Comparison of ENCODE assay signal across 26 cellular contexts in the genomic region with DNA sequence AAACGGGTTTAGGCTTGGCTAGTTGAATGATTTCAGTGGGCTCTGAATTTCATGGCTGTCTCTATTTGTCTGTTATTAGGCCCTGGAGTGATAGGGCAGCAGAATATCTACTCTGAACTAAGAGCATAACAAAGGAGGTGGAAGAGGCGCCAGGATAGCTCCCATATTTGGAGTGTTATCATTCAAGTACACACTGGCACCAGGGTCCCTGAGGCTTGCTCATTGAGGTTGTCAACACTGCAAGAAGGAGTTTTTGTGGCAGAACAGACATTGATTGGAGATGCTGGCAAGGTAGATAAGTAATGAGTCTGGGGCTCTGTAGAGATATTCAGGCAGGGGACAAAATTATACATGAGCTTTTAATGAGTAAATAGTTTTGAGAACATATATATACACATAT.
DNase-seq lines count a peak whose midpoint lies in the region; ATAC-seq, FAIRE-seq and TF ChIP-seq lines count a peak whose summit lies in the region.
"Had no signal": no experiment of that assay in that cellular context is flagged by ENCODE, and none has a peak within 500 bp of the region (broad histone marks: within the 10 kb centered on the region; RNA-seq: fewer than 3 reads in every experiment).

No MANE protein-coding gene starts in this region.

- H3K36me3 ChIP-seq in GM23338 (ENCODE audit: insufficient read depth): no peaks in the 10 kb centered on the region; the same call in 1 of the 2 replicates
- H3K36me3 ChIP-seq: BE2C, spleen, tibial artery had no signal

- FAIRE-seq in GM12892 (lab: Jason Lieb, UNC): no peak
- FAIRE-seq: A549 had no signal

- H3K4me3 Mint-ChIP-seq in GM23338: no peak overlapping the region
- H3K4me3 Mint-ChIP-seq in memory B cell: no peak overlapping the region
- H3K4me3 Mint-ChIP-seq: HFFc6; stimulated activated naive CD8-positive, alpha-beta T cell treated with anti-CD3 and anti-CD28 coated beads, Interleukin-15, Interleukin-2, amounts not matched to agents 100 ng/mL and 50 ng/mL, for 24 hours had no signal

- no peaks in the 10 kb centered on the region for H3K9me2 ChIP-seq in GM23338 (ENCODE audit: insufficient read depth)

- H3K4me2 ChIP-seq in GM23338: no peak overlapping the region
- H3K4me2 ChIP-seq: A549, KMS-11 had no signal

- H3K4me1 ChIP-seq in GM23338 (ENCODE audit: insufficient read depth): no peaks in the 10 kb centered on the region
- H3K4me1 ChIP-seq: A549, BE2C, tibial artery had no signal

- H3K9me3 Mint-ChIP-seq in GM23338 (peaks cover 79% of the 10 kb centered on the region), memory B cell (no peaks in the 10 kb centered on the region)
- H3K9me3 Mint-ChIP-seq: stimulated activated naive CD8-positive, alpha-beta T cell treated with anti-CD3 and anti-CD28 coated beads, Interleukin-15, Interleukin-2, amounts not matched to agents 100 ng/mL and 50 ng/mL, for 24 hours had no signal

- no peak for TF ChIP-seq POLR2A in GM12892 (IDR thresholded peaks at IDR 0.05; ENCODE audit: low read depth, low read length)

- no peak overlapping the region for H3K27ac ChIP-seq in GM23338 (ENCODE audit: low read depth)
- H3K27ac ChIP-seq: A549, KMS-11, spleen, tibial artery had no signal

- TF ChIP-seq CTCF in GM23338 (conservative IDR thresholded peaks at IDR 0.05; ENCODE audit: low read depth in 2 of 2): no peak

- no peaks in the 10 kb centered on the region for H3K27me3 Mint-ChIP-seq in GM23338 (ENCODE audit: insufficient read depth, low read depth, poor library complexity)
- no peaks in the 10 kb centered on the region for H3K27me3 Mint-ChIP-seq in memory B cell
- H3K27me3 Mint-ChIP-seq: stimulated activated naive CD8-positive, alpha-beta T cell treated with anti-CD3 and anti-CD28 coated beads, Interleukin-15, Interleukin-2, amounts not matched to agents 100 ng/mL and 50 ng/mL, for 24 hours had no signal

- H3K4me1 Mint-ChIP-seq in GM23338 (no peaks in the 10 kb centered on the region), memory B cell (peaks cover 20% of the 10 kb centered on the region)

- DNase-seq in NCI-H82 (lab: John Stamatoyannopoulos, UW) (peak; percentile 9), NCI-H82 treated with DMSO at 0.1 percent for 48 hours (lab: John Stamatoyannopoulos, UW; ENCODE audit: unreplicated experiment) (no peak), GM23338 (ENCODE audit: low spot score) (no peak), OCI-M1 (lab: John Stamatoyannopoulos, UW) (peak; percentile 26), memory B cell (ENCODE audit: low spot score in 2 of 2) (no peak), GM12892 (ENCODE audit: insufficient read length) (no peak), germinal center (ENCODE audit: low spot score) (no peak)
- DNase-seq: activated CD4-positive, alpha-beta T cell treated with anti-CD3 and anti-CD28 coated beads, Interleukin-2, amount 50 U/mL, for 4 hours; activated effector memory CD4-positive, alpha-beta T cell treated with anti-CD3 and anti-CD28 coated beads, Interleukin-2, amount 50 U/mL, for 16 hours; activated T-cell treated with anti-CD3 and anti-CD28 coated beads for 4 hours; BE2C; Calu3; cortex of kidney; HFFc6; kidney; NCI-H2107; NCI-H510A; occipital lobe; SHP77 treated with DMSO at 0.1 percent for 48 hours; spleen; stimulated activated CD4-positive, alpha-beta T cell treated with anti-CD3 and anti-CD28 coated beads, Interleukin-4, amount 100 ng/mL, for 4 hours; tibial artery had no signal

- H2AFZ ChIP-seq in GM23338: peak overlapping the region; percentile 63; the same call in 1 of the 2 replicates

- no peaks in the 10 kb centered on the region for H3K27me3 ChIP-seq in GM23338 (ENCODE audit: insufficient read depth)
- H3K27me3 ChIP-seq: BE2C, spleen, tibial artery had no signal

- H3F3A ChIP-seq in GM23338 (replicated peaks; ENCODE audit: low read depth): no peaks in the 10 kb centered on the region

- H3K36me3 Mint-ChIP-seq in GM23338 (ENCODE audit: low read depth) (peaks cover 3% of the 10 kb centered on the region; the same call in 1 of the 3 replicates), memory B cell (no peaks in the 10 kb centered on the region)

- H4K20me1 ChIP-seq in GM23338 (replicated peaks; ENCODE audit: insufficient read depth): no peaks in the 10 kb centered on the region

- no peak overlapping the region for H3K27ac Mint-ChIP-seq in GM23338
- H3K27ac Mint-ChIP-seq in memory B cell: peak overlapping the region; percentile 9
- H3K27ac Mint-ChIP-seq: HFFc6; stimulated activated naive CD8-positive, alpha-beta T cell treated with anti-CD3 and anti-CD28 coated beads, Interleukin-15, Interleukin-2, amounts not matched to agents 100 ng/mL and 50 ng/mL, for 24 hours had no signal

- no peaks in the 10 kb centered on the region for H3K79me2 ChIP-seq in GM23338 (replicated peaks; ENCODE audit: insufficient read depth)

- no peak for ATAC-seq in GM23338
- ATAC-seq in memory B cell (ENCODE audit: low read depth): no peak
- no peak for ATAC-seq in GM19023 (IDR thresholded peaks at IDR 0.05; ENCODE audit: unreplicated experiment)
- ATAC-seq: A549 had no signal

- no peak overlapping the region for H3K4me3 ChIP-seq in GM23338
- H3K4me3 ChIP-seq: A549, spleen, tibial artery had no signal

TF ChIP-seq in GM23338, 12 proteins besides CTCF, POLR2A, EP300 and RAD21 (continues in another document):
- TF ChIP-seq ZNF114 (CRISPR knock-in tag; IDR thresholded peaks at IDR 0.05): no peak
- no peak for TF ChIP-seq EZH2phosphoT487 (IDR thresholded peaks at IDR 0.05; ENCODE audit: unreplicated experiment)
- TF ChIP-seq, protein P1, sequence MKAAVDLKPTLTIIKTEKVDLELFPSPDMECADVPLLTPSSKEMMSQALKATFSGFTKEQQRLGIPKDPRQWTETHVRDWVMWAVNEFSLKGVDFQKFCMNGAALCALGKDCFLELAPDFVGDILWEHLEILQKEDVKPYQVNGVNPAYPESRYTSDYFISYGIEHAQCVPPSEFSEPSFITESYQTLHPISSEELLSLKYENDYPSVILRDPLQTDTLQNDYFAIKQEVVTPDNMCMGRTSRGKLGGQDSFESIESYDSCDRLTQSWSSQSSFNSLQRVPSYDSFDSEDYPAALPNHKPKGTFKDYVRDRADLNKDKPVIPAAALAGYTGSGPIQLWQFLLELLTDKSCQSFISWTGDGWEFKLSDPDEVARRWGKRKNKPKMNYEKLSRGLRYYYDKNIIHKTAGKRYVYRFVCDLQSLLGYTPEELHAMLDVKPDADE (IDR thresholded peaks at IDR 0.05): no peak
- TF ChIP-seq CREB1 (CRISPR knock-in tag; IDR thresholded peaks at IDR 0.05; ENCODE audit: low read depth): no peak
- TF ChIP-seq, protein P2, sequence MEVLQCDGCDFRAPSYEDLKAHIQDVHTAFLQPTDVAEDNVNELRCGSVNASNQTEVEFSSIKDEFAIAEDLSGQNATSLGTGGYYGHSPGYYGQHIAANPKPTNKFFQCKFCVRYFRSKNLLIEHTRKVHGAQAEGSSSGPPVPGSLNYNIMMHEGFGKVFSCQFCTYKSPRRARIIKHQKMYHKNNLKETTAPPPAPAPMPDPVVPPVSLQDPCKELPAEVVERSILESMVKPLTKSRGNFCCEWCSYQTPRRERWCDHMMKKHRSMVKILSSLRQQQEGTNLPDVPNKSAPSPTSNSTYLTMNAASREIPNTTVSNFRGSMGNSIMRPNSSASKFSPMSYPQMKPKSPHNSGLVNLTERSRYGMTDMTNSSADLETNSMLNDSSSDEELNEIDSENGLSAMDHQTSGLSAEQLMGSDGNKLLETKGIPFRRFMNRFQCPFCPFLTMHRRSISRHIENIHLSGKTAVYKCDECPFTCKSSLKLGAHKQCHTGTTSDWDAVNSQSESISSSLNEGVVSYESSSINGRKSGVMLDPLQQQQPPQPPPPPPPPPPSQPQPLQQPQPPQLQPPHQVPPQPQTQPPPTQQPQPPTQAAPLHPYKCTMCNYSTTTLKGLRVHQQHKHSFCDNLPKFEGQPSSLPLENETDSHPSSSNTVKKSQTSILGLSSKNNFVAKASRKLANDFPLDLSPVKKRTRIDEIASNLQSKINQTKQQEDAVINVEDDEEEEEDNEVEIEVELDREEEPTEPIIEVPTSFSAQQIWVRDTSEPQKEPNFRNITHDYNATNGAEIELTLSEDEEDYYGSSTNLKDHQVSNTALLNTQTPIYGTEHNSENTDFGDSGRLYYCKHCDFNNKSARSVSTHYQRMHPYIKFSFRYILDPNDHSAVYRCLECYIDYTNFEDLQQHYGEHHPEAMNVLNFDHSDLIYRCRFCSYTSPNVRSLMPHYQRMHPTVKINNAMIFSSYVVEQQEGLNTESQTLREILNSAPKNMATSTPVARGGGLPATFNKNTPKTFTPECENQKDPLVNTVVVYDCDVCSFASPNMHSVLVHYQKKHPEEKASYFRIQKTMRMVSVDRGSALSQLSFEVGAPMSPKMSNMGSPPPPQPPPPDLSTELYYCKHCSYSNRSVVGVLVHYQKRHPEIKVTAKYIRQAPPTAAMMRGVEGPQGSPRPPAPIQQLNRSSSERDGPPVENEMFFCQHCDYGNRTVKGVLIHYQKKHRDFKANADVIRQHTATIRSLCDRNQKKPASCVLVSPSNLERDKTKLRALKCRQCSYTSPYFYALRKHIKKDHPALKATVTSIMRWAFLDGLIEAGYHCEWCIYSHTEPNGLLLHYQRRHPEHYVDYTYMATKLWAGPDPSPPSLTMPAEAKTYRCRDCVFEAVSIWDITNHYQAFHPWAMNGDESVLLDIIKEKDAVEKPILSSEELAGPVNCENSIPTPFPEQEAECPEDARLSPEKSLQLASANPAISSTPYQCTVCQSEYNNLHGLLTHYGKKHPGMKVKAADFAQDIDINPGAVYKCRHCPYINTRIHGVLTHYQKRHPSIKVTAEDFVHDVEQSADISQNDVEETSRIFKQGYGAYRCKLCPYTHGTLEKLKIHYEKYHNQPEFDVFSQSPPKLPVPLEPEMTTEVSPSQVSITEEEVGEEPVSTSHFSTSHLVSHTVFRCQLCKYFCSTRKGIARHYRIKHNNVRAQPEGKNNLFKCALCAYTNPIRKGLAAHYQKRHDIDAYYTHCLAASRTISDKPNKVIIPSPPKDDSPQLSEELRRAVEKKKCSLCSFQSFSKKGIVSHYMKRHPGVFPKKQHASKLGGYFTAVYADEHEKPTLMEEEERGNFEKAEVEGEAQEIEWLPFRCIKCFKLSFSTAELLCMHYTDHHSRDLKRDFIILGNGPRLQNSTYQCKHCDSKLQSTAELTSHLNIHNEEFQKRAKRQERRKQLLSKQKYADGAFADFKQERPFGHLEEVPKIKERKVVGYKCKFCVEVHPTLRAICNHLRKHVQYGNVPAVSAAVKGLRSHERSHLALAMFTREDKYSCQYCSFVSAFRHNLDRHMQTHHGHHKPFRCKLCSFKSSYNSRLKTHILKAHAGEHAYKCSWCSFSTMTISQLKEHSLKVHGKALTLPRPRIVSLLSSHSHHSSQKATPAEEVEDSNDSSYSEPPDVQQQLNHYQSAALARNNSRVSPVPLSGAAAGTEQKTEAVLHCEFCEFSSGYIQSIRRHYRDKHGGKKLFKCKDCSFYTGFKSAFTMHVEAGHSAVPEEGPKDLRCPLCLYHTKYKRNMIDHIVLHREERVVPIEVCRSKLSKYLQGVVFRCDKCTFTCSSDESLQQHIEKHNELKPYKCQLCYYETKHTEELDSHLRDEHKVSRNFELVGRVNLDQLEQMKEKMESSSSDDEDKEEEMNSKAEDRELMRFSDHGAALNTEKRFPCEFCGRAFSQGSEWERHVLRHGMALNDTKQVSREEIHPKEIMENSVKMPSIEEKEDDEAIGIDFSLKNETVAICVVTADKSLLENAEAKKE (CRISPR knock-in tag; IDR thresholded peaks at IDR 0.05): no peak
- no peak for TF ChIP-seq NANOG (IDR thresholded peaks at IDR 0.05; ENCODE audit: borderline replicate concordance)

Comparison
In these comparisons a context has a peak if more than half of its experiments do, and no peak if none do; other contexts are left out.
1. DNase-seq: peak in NCI-H82 (single experiment) and OCI-M1 (single experiment); none in NCI-H82 treated with DMSO at 0.1 percent for 48 hours (single experiment), GM23338 (single experiment), memory B cell (0 of 2), GM12892 (single experiment) and germinal center (single experiment).